Comparison of ENCODE assay signal across 1 cellular context in the genomic region with DNA sequence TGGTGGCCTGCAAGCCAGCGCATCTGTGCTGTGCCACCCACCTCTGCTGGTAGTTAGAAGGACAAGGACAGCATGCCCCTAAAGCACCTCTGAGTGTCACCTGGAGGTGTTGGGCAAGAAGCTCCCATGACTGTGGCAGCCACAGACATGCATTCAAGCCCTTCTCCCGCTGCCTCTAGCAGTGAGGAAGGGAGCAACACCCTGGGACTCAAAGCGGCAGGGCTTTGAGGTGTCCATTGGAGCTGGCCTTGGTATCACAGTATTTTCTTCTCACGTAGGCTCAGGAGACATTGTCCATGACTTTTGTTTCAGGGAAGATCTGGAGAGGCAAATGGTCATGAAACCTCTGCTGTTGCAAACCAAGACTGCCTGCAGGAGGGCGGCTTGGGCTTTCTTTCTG.
TF ChIP-seq lines count a peak whose summit lies in the region.

No MANE protein-coding gene starts in this region.

TF ChIP-seq in HepG2, 621 proteins besides CTCF, POLR2A, EP300 and RAD21 (continued from another document):
- TF ChIP-seq REST (IDR thresholded peaks at IDR 0.05; ENCODE audit: borderline replicate concordance in 1 of 2, low read depth in 1 of 2, low read length in 2 of 2), result peak; percentile 32 to 86
- 0 out of 2 replicates have a peak, but pooled peaks have one; percentile 39 for TF ChIP-seq ARID2 (CRISPR knock-in tag; IDR thresholded peaks at IDR 0.05; ENCODE audit: borderline replicate concordance)
- no peak for TF ChIP-seq SRSF1 (optimal IDR thresholded peaks at IDR 0.05; ENCODE audit: low read depth, low read length)
- no peak for TF ChIP-seq ZFP41 (CRISPR knock-in tag; IDR thresholded peaks at IDR 0.05; ENCODE audit: borderline replicate concordance)
- no peak for TF ChIP-seq ZNF782 (CRISPR knock-in tag; IDR thresholded peaks at IDR 0.05; ENCODE audit: borderline replicate concordance)
